In genomic region chr4:2537011-2537830, GRCh38 we compare ENCODE assay signal across 8 cellular contexts. TPM values are rescaled to one million over a fixed set of nuclear protein-coding genes. Genes with fewer than 3 reads are reported as not detected.
DNase-seq lines count a peak whose midpoint lies in the region; ATAC-seq, FAIRE-seq and TF ChIP-seq lines count a peak whose summit lies in the region.

No MANE protein-coding gene starts in this region.

- H2AFZ ChIP-seq in astrocyte (ENCODE audit: low read depth, low read length) = peak overlapping the region; percentile 34

- TF ChIP-seq CTCF in astrocyte (IDR thresholded peaks at IDR 0.05; ENCODE audit: insufficient read depth, low read depth, low read length) = no peak

- peak overlapping the region; percentile 95 for H3K27ac Mint-ChIP-seq in astrocyte (ENCODE audit: unreplicated experiment)

- H3K4me1 Mint-ChIP-seq in astrocyte (ENCODE audit: low read depth, unreplicated experiment) = peaks cover 5% of the 10 kb centered on the region

- peaks cover 44% of the 10 kb centered on the region for H4K20me1 ChIP-seq in astrocyte (ENCODE audit: insufficient read depth, low read length)

- H3K27ac ChIP-seq in astrocyte (ENCODE audit: low read depth, low read length) (peak overlapping the region; percentile 75), iPS-18a (ENCODE audit: low read length) (no peak overlapping the region)

- no peaks in the 10 kb centered on the region for H3K9me3 Mint-ChIP-seq in astrocyte (ENCODE audit: unreplicated experiment)

- H3K4me3 Mint-ChIP-seq in astrocyte (ENCODE audit: unreplicated experiment) = peak overlapping the region; percentile 96

- H3K79me2 ChIP-seq in astrocyte (ENCODE audit: insufficient read depth, low read length) = peaks cover 56% of the 10 kb centered on the region

- no peaks in the 10 kb centered on the region for H3K9me3 ChIP-seq in astrocyte (ENCODE audit: insufficient read depth, low read depth, low read length)
- no peaks in the 10 kb centered on the region for H3K9me3 ChIP-seq in iPS-18a (ENCODE audit: control insufficient read depth, low read depth, low read length)
- H3K9me3 ChIP-seq in skeletal muscle satellite cell (replicated peaks; ENCODE audit: low read length) = no peaks in the 10 kb centered on the region

- H3K4me2 ChIP-seq in astrocyte (ENCODE audit: low read length) (peak overlapping the region; percentile 85), skeletal muscle satellite cell (ENCODE audit: low read length) (peak overlapping the region; percentile 98)

- DNase-seq in AG08396 (ENCODE audit: low spot score) (peak; percentile 56), T-helper 1 cell (peak; percentile 29 to 51 (median 47)), astrocyte (ENCODE audit: low read depth) (peak; percentile 24), NCI-H524 treated with DMSO at 0.1 percent for 48 hours (lab: John Stamatoyannopoulos, UW) (no peak)

- H3K36me3 ChIP-seq in astrocyte (ENCODE audit: insufficient read depth, low read length) (no peaks in the 10 kb centered on the region), iPS-18a (ENCODE audit: control insufficient read depth, low read depth, low read length) (no peaks in the 10 kb centered on the region), skeletal muscle satellite cell (ENCODE audit: insufficient read depth, low read length) (no peaks in the 10 kb centered on the region)

- H3K4me1 ChIP-seq in astrocyte (ENCODE audit: insufficient read depth, low read length) (peaks cover 16% of the 10 kb centered on the region), iPS-18a (ENCODE audit: control insufficient read depth, low read depth, low read length) (peaks cover 10% of the 10 kb centered on the region), skeletal muscle satellite cell (ENCODE audit: control insufficient read depth, insufficient read depth, low read length) (peaks cover 12% of the 10 kb centered on the region)

- peak; percentile 17 for ATAC-seq in HG03460 (IDR thresholded peaks at IDR 0.05; ENCODE audit: unreplicated experiment)

- no peaks in the 10 kb centered on the region for H3K27me3 ChIP-seq in astrocyte (ENCODE audit: insufficient read depth, low read length)
- H3K27me3 ChIP-seq in iPS-18a (ENCODE audit: control insufficient read depth, insufficient read depth, low read length) = no peaks in the 10 kb centered on the region
- H3K27me3 ChIP-seq in skeletal muscle satellite cell (ENCODE audit: control insufficient read depth, insufficient read depth, low read length) = no peaks in the 10 kb centered on the region

- H3K9ac ChIP-seq in astrocyte (ENCODE audit: low read length) (peak overlapping the region; percentile 91), iPS-18a (ENCODE audit: low read length) (peak overlapping the region; percentile 67), skeletal muscle satellite cell (ENCODE audit: low read depth, low read length) (peak overlapping the region; percentile 93)

- H3K4me3 ChIP-seq in astrocyte (ENCODE audit: insufficient read depth, low read depth, low read length) = peak overlapping the region; percentile 63
- peak overlapping the region; percentile 85 for H3K4me3 ChIP-seq in iPS-18a (ENCODE audit: low read length)
- peak overlapping the region; percentile 97 for H3K4me3 ChIP-seq in skeletal muscle satellite cell (ENCODE audit: low read length)

- TF ChIP-seq POLR2A in GM19193 (IDR thresholded peaks at IDR 0.05; ENCODE audit: extremely low read depth, insufficient read depth, insufficient read length) = peak; percentile 41

- H3K36me3 Mint-ChIP-seq in astrocyte (ENCODE audit: low read depth, unreplicated experiment) = no peaks in the 10 kb centered on the region

- H3K27me3 Mint-ChIP-seq in astrocyte (ENCODE audit: low read depth, unreplicated experiment) = no peaks in the 10 kb centered on the region

- no peak for FAIRE-seq in astrocyte (lab: Jason Lieb, UNC)

RNA-seq across cellular contexts. Expression of gene FAM193A, which starts 0.8 kb away (rescaled TPM):
- total RNA-seq in astrocyte = 27.1 and 28.8 TPM in 2 replicates
- total RNA-seq in skeletal muscle satellite cell (2012; rRNA removed) = 14.4 and 16.4 TPM in 2 replicates
